ENCODE assay signal across 9 cellular contexts in genomic region chr10:60444494-60445064, GRCh38. TPM values are rescaled to one million over a fixed set of nuclear protein-coding genes. Genes with fewer than 3 reads are reported as not detected.
DNase-seq lines count a peak whose midpoint lies in the region; ATAC-seq, FAIRE-seq and TF ChIP-seq lines count a peak whose summit lies in the region.
"Had no signal": no experiment of that assay in that cellular context is flagged by ENCODE, and none has a peak within 500 bp of the region (broad histone marks: within the 10 kb centered on the region; RNA-seq: fewer than 3 reads in every experiment).

No MANE protein-coding gene starts in this region.

- 0% methylated on average over 1 of the region's 1 CpG for WGBS in GM12878 (ENCODE audit: insufficient coverage, insufficient replicate concordance, low lambda C conversion rate, missing lambda C conversion rate)

- in situ Hi-C loops in GM12878 (cut with MboI), result loop anchor here (5.0 kb wide), 1 partner anchor 203 kb away; no protein-coding TSS in a partner anchor

- peak; percentile 74 for TF ChIP-seq CTCF in C4-2B (conservative IDR thresholded peaks at IDR 0.05)
- TF ChIP-seq CTCF in GM12878 (IDR thresholded peaks at IDR 0.05 in 2 of 3, conservative IDR thresholded peaks at IDR 0.05 in 1 of 3; ENCODE audit: control insufficient read depth in 2 of 3, extremely low read depth in 1 of 3, insufficient read depth in 1 of 3, low read depth in 3 of 3, low read length in 3 of 3), result no peak; a peak in 1 of 6 replicates

- SMC1A ChIA-PET in GM12878 (lab: Charles Lee; ENCODE audit: uncharacterized antibody, unreplicated experiment), result interaction anchor here (0.8 to 1.9 kb wide), 5 partner anchors 22 to 247 kb away, joined by 3 to 8 read pairs (median 3); no protein-coding TSS in a partner anchor

- no peaks in the 10 kb centered on the region for H4K20me1 ChIP-seq in GM12878 (ENCODE audit: control insufficient read depth, insufficient read depth)

- ATAC-seq in GM12878 (no peak), GM19397 (IDR thresholded peaks at IDR 0.05; ENCODE audit: unreplicated experiment) (no peak), GM18909 (IDR thresholded peaks at IDR 0.05; ENCODE audit: poor library complexity, unreplicated experiment) (no peak)

- no peak for FAIRE-seq in GM12878 (lab: Jason Lieb, UNC)

- POLR2A ChIA-PET in GM12878 (lab: Charles Lee), result no interaction called here

- H2AFZ ChIP-seq in GM12878 (ENCODE audit: control insufficient read depth, low read depth, low read length), result no peak overlapping the region

- no peak overlapping the region for H3K9ac ChIP-seq in GM12878 (ENCODE audit: control insufficient read depth, insufficient read depth, low read length)

- H3K4me1 ChIP-seq in GM12878 (ENCODE audit: control insufficient read depth, insufficient read depth, low read length), result no peaks in the 10 kb centered on the region

- intact Hi-C loops in GM12878 (cut with micrococcal nuclease; ENCODE audit: unreplicated experiment), result loop anchor here (1.0 to 5.0 kb wide), 2 partner anchors 203 to 328 kb away; no protein-coding TSS in a partner anchor

- TF ChIP-seq POLR2A in GM12878 (IDR thresholded peaks at IDR 0.05; ENCODE audit: low read depth, low read length), result no peak

- TF ChIP-seq EP300 in Ishikawa (IDR thresholded peaks at IDR 0.05; ENCODE audit: borderline replicate concordance) (no peak), GM12878 (IDR thresholded peaks at IDR 0.05; ENCODE audit: borderline replicate concordance in 1 of 2, control insufficient read depth in 1 of 2, low read depth in 2 of 2, low read length in 2 of 2) (no peak)

- DNase-seq in GM12878 (ENCODE audit: low read depth, low spot score) (no peak), medulla oblongata (ENCODE audit: extremely low spot score) (peak; percentile 75), DMS79 treated with DMSO at 0.1 percent for 48 hours (lab: John Stamatoyannopoulos, UW) (no peak)
- DNase-seq in activated T-cell treated with anti-CD3 and anti-CD28 coated beads, Interleukin-2, amount 50 U/mL, for 48 hours, result no peak
- DNase-seq: activated CD4-positive, CD25-positive, alpha-beta regulatory T cell treated with anti-CD3 and anti-CD28 coated beads, Interleukin-2, amount 50 U/mL, for 72 hours had no signal

- no peaks in the 10 kb centered on the region for H3K79me2 ChIP-seq in GM12878 (ENCODE audit: control insufficient read depth, insufficient read depth, low read length)

- H3K27me3 ChIP-seq in GM12878 (replicated peaks in 1 of 2; ENCODE audit: control insufficient read depth in 2 of 2, insufficient read depth in 2 of 2, low read length in 1 of 2), result no peaks in the 10 kb centered on the region

- H3K4me3 ChIP-seq in GM12878, result no peak overlapping the region

- RAD21 ChIA-PET in GM12878 (lab: Charles Lee; ENCODE audit: unreplicated experiment), result interaction anchor here (1.3 to 1.6 kb wide), 2 partner anchors 18 to 202 kb away, joined by 3 to 8 read pairs; no protein-coding TSS in a partner anchor

- BruUV-seq in GM12878 (replicated peaks; lab: Mats Ljungman, UMichigan), result no TSS peak

- no peak overlapping the region for H3K4me2 ChIP-seq in GM12878 (ENCODE audit: control insufficient read depth, insufficient read depth)

- H3K27ac ChIP-seq in C4-2B (no peak overlapping the region), GM12878 (ENCODE audit: control insufficient read depth, insufficient read depth) (no peak overlapping the region)

- H3K36me3 ChIP-seq in GM12878 (ENCODE audit: control insufficient read depth in 2 of 2, insufficient read depth in 2 of 2, low read length in 1 of 2), result no peaks in the 10 kb centered on the region

- no peaks in the 10 kb centered on the region for H3K9me3 ChIP-seq in GM12878 (replicated peaks; ENCODE audit: control insufficient read depth, insufficient read depth, low read length)

- CTCF ChIA-PET in GM12878 (lab: Yijun Ruan, JAX), result interaction anchor here (0.7 to 3.5 kb wide), 15 partner anchors 10 to 330 kb away, joined by 3 to 32 read pairs (median 4); no protein-coding TSS in a partner anchor

- TF ChIP-seq RAD21 in Ishikawa (IDR thresholded peaks at IDR 0.05; ENCODE audit: low read depth) (peak; percentile 71), GM12878 (IDR thresholded peaks at IDR 0.05; ENCODE audit: insufficient read depth, low read depth, low read length) (peak; percentile 30; the same call in 1 of the 2 replicates)

TF ChIP-seq in Ishikawa, 13 proteins besides CTCF, POLR2A, EP300 and RAD21 (continues in another document):
- TF ChIP-seq TEAD4 (IDR thresholded peaks at IDR 0.05), result no peak
- no peak for TF ChIP-seq ZBTB7A (IDR thresholded peaks at IDR 0.05; ENCODE audit: low read depth)
- no peak for TF ChIP-seq MAX (IDR thresholded peaks at IDR 0.05)
- TF ChIP-seq CREB1 (IDR thresholded peaks at IDR 0.05; ENCODE audit: low read depth), result no peak
- TF ChIP-seq YY1 (IDR thresholded peaks at IDR 0.05; ENCODE audit: low read depth), result no peak
- TF ChIP-seq EGR1 (IDR thresholded peaks at IDR 0.05), result no peak
- no peak for TF ChIP-seq CEBPB (IDR thresholded peaks at IDR 0.05)
- TF ChIP-seq NFIC (IDR thresholded peaks at IDR 0.05), result no peak

TF ChIP-seq in GM12878, 131 proteins besides CTCF, POLR2A, EP300 and RAD21:
- TF ChIP-seq SUPT20H (IDR thresholded peaks at IDR 0.05; ENCODE audit: borderline replicate concordance, control insufficient read depth, low read depth, low read length) (no peak), SMC3 (IDR thresholded peaks at IDR 0.05; ENCODE audit: borderline replicate concordance, low read length) (peak; percentile 18; the same call in 1 of the 2 replicates)

RNA-seq across cellular contexts. Expression of gene ANK3, which starts 54.9 kb away (rescaled TPM):
- total RNA-seq in GM12878 (2013; cell fraction: nucleolus; rRNA removed), result 1.7 and 2.1 TPM in 2 replicates
- total RNA-seq in GM12878 (2014; rRNA removed) (0.11 TPM in 1 of 2 replicates, not detected in the other), GM12878 (2014; rRNA removed; fragmentation: Illumina TruSeq; extraction: Trizol) (0.22 and 0.51 TPM in 2 replicates), GM12878 (2021) (0.58 and 0.82 TPM in 2 replicates)
- 0.10 TPM for polyA plus RNA-seq in GM12878 (2011; ENCODE audit: low read depth)
- polyA plus RNA-seq in GM12878 (2011; rRNA removed) (0.19 and 0.58 TPM in 2 replicates), GM12878 (2014; fragmentation: Illumina TruSeq; extraction: Trizol) (0.14 and 0.24 TPM in 2 replicates), GM12878 (2014; fragmentation: Nextera tagmentation; extraction: Ambion mirVana) (under 1 TPM; 0.06 to 0.07 TPM), GM12878 (2014; rRNA removed) (0.10 TPM in 1 of 2 replicates, not detected in the other), GM12878 (2016; fragmentation: Nextera tagmentation; extraction: Ambion mirVana) (under 1 TPM in 1 of 2 experiments, not detected in 1; 0.20 TPM)
- 0.05 and 0.12 TPM in 2 replicates for polyA plus RNA-seq in GM12878 (2011; cell fraction: cytosol; rRNA removed)
- 0.25 and 0.28 TPM in 2 replicates for polyA plus RNA-seq in GM12878 (2011; cell fraction: nucleus; rRNA removed)
- 0.13 and 0.15 TPM in 2 replicates for polyA plus RNA-seq in GM12878 (2012)
- 0.29 and 0.46 TPM in 2 replicates for polyA minus RNA-seq in GM12878 (2011; rRNA and poly(A)+ RNA removed)
- not detected in 2 replicates for polyA minus RNA-seq in GM12878 (2011; cell fraction: cytosol; rRNA and poly(A)+ RNA removed)
- 0.48 and 0.96 TPM in 2 replicates for polyA minus RNA-seq in GM12878 (2011; cell fraction: nucleus; rRNA and poly(A)+ RNA removed)
